1 cellular context compared by ENCODE assay signal in genomic region chr11:37504925-37505324, GRCh38.
TF ChIP-seq lines count a peak whose summit lies in the region.

No MANE protein-coding gene starts in this region.

TF ChIP-seq in SK-N-SH, 30 proteins besides CTCF, POLR2A, EP300 and RAD21 (continued from another document):
- TF ChIP-seq, protein P1, sequence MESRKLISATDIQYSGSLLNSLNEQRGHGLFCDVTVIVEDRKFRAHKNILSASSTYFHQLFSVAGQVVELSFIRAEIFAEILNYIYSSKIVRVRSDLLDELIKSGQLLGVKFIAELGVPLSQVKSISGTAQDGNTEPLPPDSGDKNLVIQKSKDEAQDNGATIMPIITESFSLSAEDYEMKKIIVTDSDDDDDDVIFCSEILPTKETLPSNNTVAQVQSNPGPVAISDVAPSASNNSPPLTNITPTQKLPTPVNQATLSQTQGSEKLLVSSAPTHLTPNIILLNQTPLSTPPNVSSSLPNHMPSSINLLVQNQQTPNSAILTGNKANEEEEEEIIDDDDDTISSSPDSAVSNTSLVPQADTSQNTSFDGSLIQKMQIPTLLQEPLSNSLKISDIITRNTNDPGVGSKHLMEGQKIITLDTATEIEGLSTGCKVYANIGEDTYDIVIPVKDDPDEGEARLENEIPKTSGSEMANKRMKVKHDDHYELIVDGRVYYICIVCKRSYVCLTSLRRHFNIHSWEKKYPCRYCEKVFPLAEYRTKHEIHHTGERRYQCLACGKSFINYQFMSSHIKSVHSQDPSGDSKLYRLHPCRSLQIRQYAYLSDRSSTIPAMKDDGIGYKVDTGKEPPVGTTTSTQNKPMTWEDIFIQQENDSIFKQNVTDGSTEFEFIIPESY (IDR thresholded peaks at IDR 0.05; ENCODE audit: borderline replicate concordance, low read depth) = no peak
- TF ChIP-seq CHD2 (IDR thresholded peaks at IDR 0.05; ENCODE audit: low read length, partially characterized antibody) = no peak
- TF ChIP-seq RXRA (IDR thresholded peaks at IDR 0.05; ENCODE audit: borderline replicate concordance, low read depth) = 0 out of 2 replicates have a peak, but pooled peaks have one; percentile 49
- TF ChIP-seq SIN3A (IDR thresholded peaks at IDR 0.05; ENCODE audit: borderline replicate concordance, low read depth, low read length) = no peak
- no peak for TF ChIP-seq RCOR1 (IDR thresholded peaks at IDR 0.05; ENCODE audit: low read length)
- TF ChIP-seq EZH2phosphoT487 (IDR thresholded peaks at IDR 0.05; ENCODE audit: borderline replicate concordance, low read depth) = no peak
- TF ChIP-seq, protein P2, sequence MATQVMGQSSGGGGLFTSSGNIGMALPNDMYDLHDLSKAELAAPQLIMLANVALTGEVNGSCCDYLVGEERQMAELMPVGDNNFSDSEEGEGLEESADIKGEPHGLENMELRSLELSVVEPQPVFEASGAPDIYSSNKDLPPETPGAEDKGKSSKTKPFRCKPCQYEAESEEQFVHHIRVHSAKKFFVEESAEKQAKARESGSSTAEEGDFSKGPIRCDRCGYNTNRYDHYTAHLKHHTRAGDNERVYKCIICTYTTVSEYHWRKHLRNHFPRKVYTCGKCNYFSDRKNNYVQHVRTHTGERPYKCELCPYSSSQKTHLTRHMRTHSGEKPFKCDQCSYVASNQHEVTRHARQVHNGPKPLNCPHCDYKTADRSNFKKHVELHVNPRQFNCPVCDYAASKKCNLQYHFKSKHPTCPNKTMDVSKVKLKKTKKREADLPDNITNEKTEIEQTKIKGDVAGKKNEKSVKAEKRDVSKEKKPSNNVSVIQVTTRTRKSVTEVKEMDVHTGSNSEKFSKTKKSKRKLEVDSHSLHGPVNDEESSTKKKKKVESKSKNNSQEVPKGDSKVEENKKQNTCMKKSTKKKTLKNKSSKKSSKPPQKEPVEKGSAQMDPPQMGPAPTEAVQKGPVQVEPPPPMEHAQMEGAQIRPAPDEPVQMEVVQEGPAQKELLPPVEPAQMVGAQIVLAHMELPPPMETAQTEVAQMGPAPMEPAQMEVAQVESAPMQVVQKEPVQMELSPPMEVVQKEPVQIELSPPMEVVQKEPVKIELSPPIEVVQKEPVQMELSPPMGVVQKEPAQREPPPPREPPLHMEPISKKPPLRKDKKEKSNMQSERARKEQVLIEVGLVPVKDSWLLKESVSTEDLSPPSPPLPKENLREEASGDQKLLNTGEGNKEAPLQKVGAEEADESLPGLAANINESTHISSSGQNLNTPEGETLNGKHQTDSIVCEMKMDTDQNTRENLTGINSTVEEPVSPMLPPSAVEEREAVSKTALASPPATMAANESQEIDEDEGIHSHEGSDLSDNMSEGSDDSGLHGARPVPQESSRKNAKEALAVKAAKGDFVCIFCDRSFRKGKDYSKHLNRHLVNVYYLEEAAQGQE (IDR thresholded peaks at IDR 0.05; ENCODE audit: low read depth, low read length) = no peak
- peak; percentile 32; the same call in 1 of the 2 replicates for TF ChIP-seq FOXM1 (IDR thresholded peaks at IDR 0.05; ENCODE audit: low read depth)
- TF ChIP-seq MAX (IDR thresholded peaks at IDR 0.05; ENCODE audit: low read depth) = no peak
- TF ChIP-seq TEAD4 (IDR thresholded peaks at IDR 0.05; ENCODE audit: borderline replicate concordance, insufficient read depth) = peak; percentile 61; the same call in 1 of the 2 replicates
- no peak for TF ChIP-seq MXI1 (IDR thresholded peaks at IDR 0.05; ENCODE audit: low read depth, low read length)
- no peak for TF ChIP-seq GABPA (IDR thresholded peaks at IDR 0.05; ENCODE audit: low read depth)
- peak; percentile 38; the same call in 1 of the 2 replicates for TF ChIP-seq POLR2AphosphoS5 (IDR thresholded peaks at IDR 0.05; ENCODE audit: low read depth, low read length)
- TF ChIP-seq ELF1 (IDR thresholded peaks at IDR 0.05) = no peak
- no peak for TF ChIP-seq RFX5 (IDR thresholded peaks at IDR 0.05; ENCODE audit: low read length)
- TF ChIP-seq SMC3 (IDR thresholded peaks at IDR 0.05; ENCODE audit: low read depth, low read length) = no peak
- TF ChIP-seq YY1 (IDR thresholded peaks at IDR 0.05; ENCODE audit: low read depth) = no peak
- TF ChIP-seq, protein P3, sequence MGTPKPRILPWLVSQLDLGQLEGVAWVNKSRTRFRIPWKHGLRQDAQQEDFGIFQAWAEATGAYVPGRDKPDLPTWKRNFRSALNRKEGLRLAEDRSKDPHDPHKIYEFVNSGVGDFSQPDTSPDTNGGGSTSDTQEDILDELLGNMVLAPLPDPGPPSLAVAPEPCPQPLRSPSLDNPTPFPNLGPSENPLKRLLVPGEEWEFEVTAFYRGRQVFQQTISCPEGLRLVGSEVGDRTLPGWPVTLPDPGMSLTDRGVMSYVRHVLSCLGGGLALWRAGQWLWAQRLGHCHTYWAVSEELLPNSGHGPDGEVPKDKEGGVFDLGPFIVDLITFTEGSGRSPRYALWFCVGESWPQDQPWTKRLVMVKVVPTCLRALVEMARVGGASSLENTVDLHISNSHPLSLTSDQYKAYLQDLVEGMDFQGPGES (IDR thresholded peaks at IDR 0.05; ENCODE audit: low read depth, low read length) = no peak
- TF ChIP-seq GATA2 (CRISPR knock-in tag; IDR thresholded peaks at IDR 0.05) = no peak
- TF ChIP-seq USF2 (IDR thresholded peaks at IDR 0.05; ENCODE audit: borderline replicate concordance, low read depth, low read length) = no peak
- TF ChIP-seq MEF2A (IDR thresholded peaks at IDR 0.05; ENCODE audit: borderline replicate concordance, low read depth) = peak; percentile 81; the same call in 1 of the 2 replicates
- peak; percentile 59; the same call in 1 of the 2 replicates for TF ChIP-seq NFIC (IDR thresholded peaks at IDR 0.05; ENCODE audit: borderline replicate concordance)
